ENCODE assay signal across 8 cellular contexts in the genomic region with DNA sequence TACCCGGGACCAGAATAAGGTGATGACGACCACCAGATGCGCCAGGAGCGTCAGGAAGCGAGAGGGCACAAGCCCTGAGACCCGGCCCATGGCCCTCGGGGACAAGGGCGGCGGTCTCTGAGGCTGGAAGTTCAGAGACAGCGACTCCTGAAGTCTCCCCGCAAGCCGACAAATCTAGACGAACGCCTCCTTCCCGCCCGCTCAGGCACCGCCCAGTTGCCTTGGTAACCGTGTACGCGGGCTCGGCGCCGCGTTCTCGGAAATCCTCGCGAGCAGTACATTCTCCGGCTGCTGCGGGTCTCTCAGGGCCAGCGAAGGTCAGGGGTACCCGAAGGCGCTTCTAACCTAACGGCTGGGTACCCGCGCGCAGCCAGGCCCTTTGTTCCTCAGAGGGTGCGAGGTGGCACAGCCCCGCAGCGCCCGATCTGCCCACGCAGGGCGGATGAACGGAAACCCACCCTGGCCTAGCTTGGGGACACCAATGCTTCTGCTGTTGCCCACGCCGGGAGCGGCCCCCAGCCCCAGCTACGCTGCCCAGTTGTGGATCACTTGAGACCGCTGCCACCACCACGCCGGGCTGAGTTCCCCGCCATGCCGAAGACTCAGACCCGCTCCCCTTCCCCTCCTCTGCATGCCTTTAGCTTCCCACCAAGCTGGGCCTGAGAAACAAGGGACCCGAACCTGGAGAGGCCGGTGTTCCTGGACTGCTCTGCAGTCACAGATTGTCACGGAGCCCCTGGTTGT. TPM values are rescaled to one million over a fixed set of nuclear protein-coding genes. Genes with fewer than 3 reads are reported as not detected.
A peak's percentile ranks its signal among the peaks of the same experiment; 100 is the strongest.
DNase-seq lines count a peak whose midpoint lies in the region; ATAC-seq, FAIRE-seq and TF ChIP-seq lines count a peak whose summit lies in the region.

A gene (minus strand): TSS at position 184 of the 744 bp plus-strand sequence. CDS start 94 bp downstream, at position 90.

- peak; percentile 57; the same call in 1 of the 2 replicates for TF ChIP-seq POLR2A in GM12892 (IDR thresholded peaks at IDR 0.05; ENCODE audit: low read depth, low read length)

- peak; percentile 87 for FAIRE-seq in GM12892 (lab: Jason Lieb, UNC)

- ATAC-seq in HG03139 (IDR thresholded peaks at IDR 0.05; ENCODE audit: unreplicated experiment) (peak; percentile 43), GM19023 (IDR thresholded peaks at IDR 0.05; ENCODE audit: unreplicated experiment) (no peak)

- DNase-seq in GM12892 (ENCODE audit: insufficient read length) (peak; percentile 89), NCI-H82 treated with DMSO at 0.1 percent for 48 hours (lab: John Stamatoyannopoulos, UW; ENCODE audit: unreplicated experiment) (peak; percentile 84), lung microvascular endothelial cell (ENCODE audit: low read depth in 2 of 2) (peak; percentile 71 to 81)
- DNase-seq in activated CD8-positive, alpha-beta memory T cell treated with anti-CD3 and anti-CD28 coated beads for 24 hours, result peak; percentile 91
- DNase-seq in effector memory CD4-positive, alpha-beta T cell, result peak; percentile 73 to 84 (median 78)
- DNase-seq in stimulated activated CD4-positive, alpha-beta T cell treated with anti-CD3 and anti-CD28 coated beads, TNF-alpha, amount 100 ng/mL, for 4 hours (ENCODE audit: low read depth in 3 of 3), result peak in 2 of 3 experiments; percentile 74 to 76

- no peaks in the 10 kb centered on the region for H3K27me3 ChIP-seq in effector memory CD4-positive, alpha-beta T cell (replicated peaks; ENCODE audit: control insufficient read depth, insufficient read depth, low read length, poor library complexity, severe bottlenecking)

- H3K4me1 ChIP-seq in effector memory CD4-positive, alpha-beta T cell (ENCODE audit: control insufficient read depth, insufficient read depth, low read length, poor library complexity, severe bottlenecking), result peaks cover 31% of the 10 kb centered on the region

- H3K9me3 ChIP-seq in effector memory CD4-positive, alpha-beta T cell (ENCODE audit: control insufficient read depth, low read length), result no peaks in the 10 kb centered on the region

- no peaks in the 10 kb centered on the region for H3K36me3 ChIP-seq in effector memory CD4-positive, alpha-beta T cell (ENCODE audit: control insufficient read depth, insufficient read depth, low read length)

- peak within 1 kb of the TSS; percentile 81 for H3K27ac ChIP-seq in effector memory CD4-positive, alpha-beta T cell (ENCODE audit: insufficient read depth, low read length, poor library complexity, severe bottlenecking)

- H3K4me3 ChIP-seq in effector memory CD4-positive, alpha-beta T cell (ENCODE audit: insufficient read depth, low read depth, low read length, poor library complexity, severe bottlenecking), result peak within 1 kb of the TSS; percentile 61

RNA-seq across cellular contexts. Expression of the gene that starts here (rescaled TPM):
- polyA plus RNA-seq in GM12892 (2012; ENCODE audit: missing spikeins), result 22.7 TPM
- total RNA-seq in lung microvascular endothelial cell, result 21.2 and 21.6 TPM in 2 replicates
